In the genomic region with DNA sequence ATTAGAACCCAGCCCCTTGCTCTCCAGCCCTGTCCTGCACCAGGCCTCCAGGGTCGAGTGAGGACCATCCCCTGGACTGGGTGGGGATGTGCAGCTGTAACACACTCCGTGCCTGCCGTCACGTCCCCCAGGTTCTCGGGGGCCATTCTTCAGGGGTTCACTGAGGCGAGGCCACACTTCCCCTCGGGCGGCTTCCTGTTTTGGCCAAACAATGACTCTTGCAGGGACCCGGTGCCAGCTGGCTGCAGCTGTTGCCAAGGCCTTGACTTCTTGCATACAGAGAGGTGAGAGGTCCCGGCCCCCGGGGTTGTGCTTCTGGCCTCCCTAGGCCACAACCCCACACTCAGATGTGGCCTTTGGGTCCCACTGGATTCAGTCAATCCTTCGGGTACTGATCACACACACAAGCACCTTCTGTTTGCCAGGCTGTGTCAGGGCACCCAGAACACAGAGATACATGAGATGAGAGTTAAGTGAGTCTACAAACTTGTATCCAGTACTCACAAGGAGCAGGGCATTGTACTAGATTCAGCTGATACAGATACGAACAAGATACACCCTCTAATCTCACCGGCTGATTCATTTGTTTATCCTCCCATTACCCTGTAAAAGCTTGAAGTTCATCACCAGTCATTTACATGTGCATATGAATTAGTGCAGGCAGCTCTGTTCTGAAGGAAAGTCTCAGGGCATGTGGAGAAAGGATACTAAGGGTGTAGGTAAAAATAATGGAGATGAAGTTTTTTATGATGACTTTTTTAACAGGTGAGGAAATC, we compare ENCODE assay signal across 8 cellular contexts. TPM values are rescaled to one million over a fixed set of nuclear protein-coding genes. Genes with fewer than 3 reads are reported as not detected.
DNase-seq lines count a peak whose midpoint lies in the region; ATAC-seq and TF ChIP-seq lines count a peak whose summit lies in the region.

No MANE protein-coding gene starts in this region.

- H3K4me3 ChIP-seq in NB4 (ENCODE audit: low read depth, low read length): no peak overlapping the region
- no peak overlapping the region for H3K4me3 ChIP-seq in lower leg skin (ENCODE audit: low read depth, poor library complexity, severe bottlenecking)

- ATAC-seq in GM18858 (IDR thresholded peaks at IDR 0.05; ENCODE audit: unreplicated experiment): peak; percentile 81
- ATAC-seq in GM21825 (IDR thresholded peaks at IDR 0.05; ENCODE audit: unreplicated experiment): peak; percentile 93

- intact Hi-C loops in lower leg skin (cut with DNase I; ENCODE audit: low total_unique reads): no loop called here

- TF ChIP-seq POLR2A in NB4 (IDR thresholded peaks at IDR 0.05; ENCODE audit: extremely low read depth, insufficient read length) (no peak), lower leg skin (IDR thresholded peaks at IDR 0.05) (no peak)

- DNase-seq in NB4 (ENCODE audit: low read depth): peak; percentile 41
- DNase-seq in lower leg skin (ENCODE audit: low spot score in 2 of 2): peak; percentile 51 to 90
- no peak for DNase-seq in HuH-7.5 (ENCODE audit: low spot score)
- DNase-seq in SW 1271 (lab: John Stamatoyannopoulos, UW): no peak
- no peak for DNase-seq in inferior parietal cortex (ENCODE audit: extremely low spot score)
- DNase-seq in NCI-H2227 (lab: John Stamatoyannopoulos, UW; ENCODE audit: unreplicated experiment): no peak

- TF ChIP-seq CTCF in NB4 (IDR thresholded peaks at IDR 0.05; ENCODE audit: low read depth, low read length): no peak
- no peak for TF ChIP-seq CTCF in lower leg skin (IDR thresholded peaks at IDR 0.05)

- 70 to 76% methylated on average over 10 to 13 of the region's 14 CpGs for WGBS in lower leg skin, 2 donors

RNA-seq across cellular contexts. Expression of a gene that starts 32.9 kb away (rescaled TPM):
- total RNA-seq in lower leg skin: 10 to 100 TPM in 3 of 4 donors, 1 to 10 TPM in 1; 9.0 to 42.5 (median 18.7) TPM

Comparison
In these comparisons a context has a peak if more than half of its experiments do, and no peak if none do; other contexts are left out.
1. DNase-seq: peak in NB4 (single experiment) and lower leg skin (2 of 2); none in HuH-7.5 (single experiment), SW 1271 (0 of 2), inferior parietal cortex (single experiment) and NCI-H2227 (single experiment).